Comparison of ENCODE assay signal across 25 cellular contexts in genomic region chr3:60584250-60584649, GRCh38.
"Had no signal": no experiment of that assay in that cellular context is flagged by ENCODE, and none has a peak within 500 bp of the region (broad histone marks: within the 10 kb centered on the region; RNA-seq: fewer than 3 reads in every experiment).

No MANE protein-coding gene starts in this region.

- ATAC-seq: esophagus mucosa; gastroesophageal sphincter; left ventricle myocardium superior; natural killer cell treated with Interleukin-12 subunit alpha and Interleukin-12 subunit beta and Interleukin-15 and Interleukin-18, amount 100 ng/mL, for 72 hours; stimulated activated naive CD8-positive, alpha-beta T cell treated with anti-CD3 and anti-CD28 coated beads, Interleukin-15, Interleukin-2, amounts not matched to agents 100 U/mL and 50 U/mL, for 24 hours had no signal

- H3K4me3 Mint-ChIP-seq: activated CD4-positive, alpha-beta memory T cell treated with anti-CD3 and anti-CD28 coated beads for 36 hours; activated naive CD4-positive, alpha-beta T cell treated with anti-CD3 and anti-CD28 coated beads, Interleukin-2, amount 10 ng/mL, durations not matched to agents 7 days and 5 days; brain; natural killer cell treated with Interleukin-12 subunit alpha and Interleukin-12 subunit beta and Interleukin-15 and Interleukin-18, amount 100 ng/mL, for 72 hours; T-helper 1 cell treated with Interleukin-12 subunit alpha and Interleukin-12 subunit beta and Interleukin-4 antibody, amounts not matched to agents 30 μg/mL and 1 μg/mL, for 36 hours had no signal

- H3K36me3 ChIP-seq: gastroesophageal sphincter, ovary, prostate gland, upper lobe of left lung had no signal

- H3K27ac Mint-ChIP-seq: activated CD4-positive, alpha-beta memory T cell treated with anti-CD3 and anti-CD28 coated beads for 36 hours; activated naive CD4-positive, alpha-beta T cell treated with anti-CD3 and anti-CD28 coated beads, Interleukin-2, amount 10 ng/mL, durations not matched to agents 7 days and 5 days; brain; natural killer cell treated with Interleukin-12 subunit alpha and Interleukin-12 subunit beta and Interleukin-15 and Interleukin-18, amount 100 ng/mL, for 72 hours; T-helper 1 cell treated with Interleukin-12 subunit alpha and Interleukin-12 subunit beta and Interleukin-4 antibody, amounts not matched to agents 30 μg/mL and 1 μg/mL, for 36 hours had no signal

- H3K27me3 ChIP-seq: gastroesophageal sphincter, ovary, upper lobe of left lung had no signal

- H3K4me1 Mint-ChIP-seq: activated naive CD4-positive, alpha-beta T cell treated with anti-CD3 and anti-CD28 coated beads, Interleukin-2, amount 10 ng/mL, durations not matched to agents 7 days and 5 days had no signal

- H3K27ac ChIP-seq: gastroesophageal sphincter, ovary, prostate gland, upper lobe of left lung had no signal

- H3K4me1 ChIP-seq: gastroesophageal sphincter, prostate gland, upper lobe of left lung had no signal

- H3K9me3 Mint-ChIP-seq: natural killer cell treated with Interleukin-12 subunit alpha and Interleukin-12 subunit beta and Interleukin-15 and Interleukin-18, amount 100 ng/mL, for 72 hours had no signal

- H3K9me3 ChIP-seq: gastroesophageal sphincter, ovary, prostate gland, upper lobe of left lung had no signal

- H3K4me3 ChIP-seq: gastroesophageal sphincter, ovary, prostate gland, upper lobe of left lung had no signal

- DNase-seq: activated CD4-positive, alpha-beta memory T cell treated with anti-CD3 and anti-CD28 coated beads for 36 hours; activated CD4-positive, alpha-beta T cell treated with anti-CD3 and anti-CD28 coated beads for 4 hours; activated CD4-positive, CD25-positive, alpha-beta regulatory T cell; activated effector memory CD4-positive, alpha-beta T cell treated with anti-CD3 and anti-CD28 coated beads, Interleukin-2, amount 50 U/mL, for 16 hours; activated naive CD4-positive, alpha-beta T cell treated with anti-CD3 and anti-CD28 coated beads, Interleukin-2, amount 10 ng/mL, durations not matched to agents 7 days and 5 days; activated T-cell treated with anti-CD3 and anti-CD28 coated beads for 4 hours; amygdala; central memory CD4-positive, alpha-beta T cell; effector memory CD4-positive, alpha-beta T cell; head of caudate nucleus; hypothalamus; left ventricle myocardium superior; mammary epithelial cell; midbrain; ovary; stimulated activated CD4-positive, alpha-beta T cell treated with anti-CD3 and anti-CD28 coated beads, Interleukin-12 subunit alpha, Interleukin-12 subunit beta, amount 100 ng/mL, for 4 hours; stimulated activated CD4-positive, alpha-beta T cell treated with anti-CD3 and anti-CD28 coated beads, Interleukin-4, amount 100 ng/mL, for 4 hours; stimulated activated naive CD8-positive, alpha-beta T cell treated with anti-CD3 and anti-CD28 coated beads, Interleukin-15, Interleukin-2, amounts not matched to agents 100 U/mL and 50 U/mL, for 24 hours; upper lobe of left lung had no signal

- H3K36me3 Mint-ChIP-seq: activated CD4-positive, alpha-beta memory T cell treated with anti-CD3 and anti-CD28 coated beads for 36 hours; activated naive CD4-positive, alpha-beta T cell treated with anti-CD3 and anti-CD28 coated beads, Interleukin-2, amount 10 ng/mL, durations not matched to agents 7 days and 5 days; brain; natural killer cell treated with Interleukin-12 subunit alpha and Interleukin-12 subunit beta and Interleukin-15 and Interleukin-18, amount 100 ng/mL, for 72 hours had no signal

- H3K27me3 Mint-ChIP-seq: activated naive CD4-positive, alpha-beta T cell treated with anti-CD3 and anti-CD28 coated beads, Interleukin-2, amount 10 ng/mL, durations not matched to agents 7 days and 5 days had no signal
